In genomic region chr11:87722756-87723599, GRCh38 we compare ENCODE assay signal across 8 cellular contexts.
DNase-seq lines count a peak whose midpoint lies in the region; ATAC-seq and TF ChIP-seq lines count a peak whose summit lies in the region.

No MANE protein-coding gene starts in this region.

- intact Hi-C loops in colonic mucosa (cut with DNase I): no loop called here

- DNase-seq in NCI-H524 (lab: John Stamatoyannopoulos, UW): peak; percentile 15 to 24
- DNase-seq in NCI-H524 treated with DMSO at 0.1 percent for 48 hours (lab: John Stamatoyannopoulos, UW): no peak
- DNase-seq in M059J (ENCODE audit: low read depth): peak; percentile 64
- DNase-seq in colonic mucosa: peak; percentile 41
- DNase-seq in pons (ENCODE audit: low spot score): peak; percentile 28
- no peak for DNase-seq in HCEC 1CT
- no peak for DNase-seq in DMS153 (lab: John Stamatoyannopoulos, UW)

- H3K27me3 ChIP-seq in colonic mucosa: no peaks in the 10 kb centered on the region

- no peak overlapping the region for H3K4me3 ChIP-seq in colonic mucosa

- peak; percentile 61 for TF ChIP-seq CTCF in colonic mucosa (IDR thresholded peaks at IDR 0.05)

- no peak overlapping the region for H3K27ac ChIP-seq in colonic mucosa

- H3K9me3 ChIP-seq in colonic mucosa: no peaks in the 10 kb centered on the region

- no peaks in the 10 kb centered on the region for H3K4me1 ChIP-seq in colonic mucosa

- ATAC-seq in GM21723 (IDR thresholded peaks at IDR 0.05; ENCODE audit: unreplicated experiment): peak; percentile 75

- no peaks in the 10 kb centered on the region for H3K36me3 ChIP-seq in colonic mucosa

- no peak overlapping the region for H3K9ac ChIP-seq in colonic mucosa (ENCODE audit: low read depth in 2 of 2, low read length in 2 of 2)

Comparison
In these comparisons a context has a peak if more than half of its experiments do, and no peak if none do; other contexts are left out.
1. DNase-seq: peak in NCI-H524 (2 of 2), M059J (single experiment), colonic mucosa (single experiment) and pons (single experiment); none in NCI-H524 treated with DMSO at 0.1 percent for 48 hours (single experiment), HCEC 1CT (single experiment) and DMS153 (single experiment).